ENCODE assay signal across 1 cellular context in genomic region chr17:1561420-1562177, GRCh38.
TF ChIP-seq lines count a peak whose summit lies in the region.

No MANE protein-coding gene starts in this region.

TF ChIP-seq in HEK293, 187 proteins besides CTCF, POLR2A, EP300 and RAD21 (continued from another document and continues in another):
- no peak for TF ChIP-seq ZNF148 (tag by site-specific recombination; IDR thresholded peaks at IDR 0.05; ENCODE audit: borderline replicate concordance)
- TF ChIP-seq ZNF791 (tag by site-specific recombination; IDR thresholded peaks at IDR 0.05), result no peak
- no peak for TF ChIP-seq SETDB1 (IDR thresholded peaks at IDR 0.05; ENCODE audit: insufficient read length, low read length)
- TF ChIP-seq, protein P1, sequence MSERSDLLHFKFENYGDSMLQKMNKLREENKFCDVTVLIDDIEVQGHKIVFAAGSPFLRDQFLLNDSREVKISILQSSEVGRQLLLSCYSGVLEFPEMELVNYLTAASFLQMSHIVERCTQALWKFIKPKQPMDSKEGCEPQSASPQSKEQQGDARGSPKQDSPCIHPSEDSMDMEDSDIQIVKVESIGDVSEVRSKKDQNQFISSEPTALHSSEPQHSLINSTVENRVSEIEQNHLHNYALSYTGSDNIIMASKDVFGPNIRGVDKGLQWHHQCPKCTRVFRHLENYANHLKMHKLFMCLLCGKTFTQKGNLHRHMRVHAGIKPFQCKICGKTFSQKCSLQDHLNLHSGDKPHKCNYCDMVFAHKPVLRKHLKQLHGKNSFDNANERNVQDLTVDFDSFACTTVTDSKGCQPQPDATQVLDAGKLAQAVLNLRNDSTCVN (tag by site-specific recombination; optimal IDR thresholded peaks at IDR 0.05), result peak; percentile 53
- TF ChIP-seq KLF9 (tag by site-specific recombination; IDR thresholded peaks at IDR 0.05; ENCODE audit: low read depth), result no peak
- TF ChIP-seq, protein P2, sequence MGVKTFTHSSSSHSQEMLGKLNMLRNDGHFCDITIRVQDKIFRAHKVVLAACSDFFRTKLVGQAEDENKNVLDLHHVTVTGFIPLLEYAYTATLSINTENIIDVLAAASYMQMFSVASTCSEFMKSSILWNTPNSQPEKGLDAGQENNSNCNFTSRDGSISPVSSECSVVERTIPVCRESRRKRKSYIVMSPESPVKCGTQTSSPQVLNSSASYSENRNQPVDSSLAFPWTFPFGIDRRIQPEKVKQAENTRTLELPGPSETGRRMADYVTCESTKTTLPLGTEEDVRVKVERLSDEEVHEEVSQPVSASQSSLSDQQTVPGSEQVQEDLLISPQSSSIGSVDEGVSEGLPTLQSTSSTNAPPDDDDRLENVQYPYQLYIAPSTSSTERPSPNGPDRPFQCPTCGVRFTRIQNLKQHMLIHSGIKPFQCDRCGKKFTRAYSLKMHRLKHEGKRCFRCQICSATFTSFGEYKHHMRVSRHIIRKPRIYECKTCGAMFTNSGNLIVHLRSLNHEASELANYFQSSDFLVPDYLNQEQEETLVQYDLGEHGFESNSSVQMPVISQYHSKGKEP (tag by site-specific recombination; IDR thresholded peaks at IDR 0.05), result no peak
- TF ChIP-seq ZNF223 (tag by site-specific recombination; IDR thresholded peaks at IDR 0.05), result no peak
- peak; percentile 60; the same call in 1 of the 2 replicates for TF ChIP-seq ZBTB17 (tag by site-specific recombination; IDR thresholded peaks at IDR 0.05)
- no peak for TF ChIP-seq ZNF133 (tag by site-specific recombination; IDR thresholded peaks at IDR 0.05)
- TF ChIP-seq, protein P3, sequence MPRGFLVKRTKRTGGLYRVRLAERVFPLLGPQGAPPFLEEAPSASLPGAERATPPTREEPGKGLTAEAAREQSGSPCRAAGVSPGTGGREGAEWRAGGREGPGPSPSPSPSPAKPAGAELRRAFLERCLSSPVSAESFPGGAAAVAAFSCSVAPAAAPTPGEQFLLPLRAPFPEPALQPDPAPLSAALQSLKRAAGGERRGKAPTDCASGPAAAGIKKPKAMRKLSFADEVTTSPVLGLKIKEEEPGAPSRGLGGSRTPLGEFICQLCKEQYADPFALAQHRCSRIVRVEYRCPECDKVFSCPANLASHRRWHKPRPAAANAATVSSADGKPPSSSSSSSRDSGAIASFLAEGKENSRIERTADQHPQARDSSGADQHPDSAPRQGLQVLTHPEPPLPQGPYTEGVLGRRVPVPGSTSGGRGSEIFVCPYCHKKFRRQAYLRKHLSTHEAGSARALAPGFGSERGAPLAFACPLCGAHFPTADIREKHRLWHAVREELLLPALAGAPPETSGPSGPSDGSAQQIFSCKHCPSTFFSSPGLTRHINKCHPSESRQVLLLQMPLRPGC (tag by site-specific recombination; IDR thresholded peaks at IDR 0.05), result no peak
- TF ChIP-seq KLF17 (tag by site-specific recombination; IDR thresholded peaks at IDR 0.05), result 0 out of 2 replicates have a peak, but pooled peaks have one; percentile 14
- no peak for TF ChIP-seq SCRT1 (tag by site-specific recombination; IDR thresholded peaks at IDR 0.05; ENCODE audit: borderline replicate concordance)
- no peak for TF ChIP-seq ZNF433 (tag by site-specific recombination; IDR thresholded peaks at IDR 0.05; ENCODE audit: low read depth)
- TF ChIP-seq ZNF623 (tag by site-specific recombination; IDR thresholded peaks at IDR 0.05), result no peak
- no peak for TF ChIP-seq ZNF580 (tag by site-specific recombination; IDR thresholded peaks at IDR 0.05)
- 0 out of 2 replicates have a peak, but pooled peaks have one; percentile 7 for TF ChIP-seq ZIC2 (tag by site-specific recombination; IDR thresholded peaks at IDR 0.05)
- no peak for TF ChIP-seq HOXA7 (CRISPR knock-in tag; IDR thresholded peaks at IDR 0.05; ENCODE audit: borderline replicate concordance)
- TF ChIP-seq ZNF629 (tag by site-specific recombination; IDR thresholded peaks at IDR 0.05), result no peak
- TF ChIP-seq, protein P4, sequence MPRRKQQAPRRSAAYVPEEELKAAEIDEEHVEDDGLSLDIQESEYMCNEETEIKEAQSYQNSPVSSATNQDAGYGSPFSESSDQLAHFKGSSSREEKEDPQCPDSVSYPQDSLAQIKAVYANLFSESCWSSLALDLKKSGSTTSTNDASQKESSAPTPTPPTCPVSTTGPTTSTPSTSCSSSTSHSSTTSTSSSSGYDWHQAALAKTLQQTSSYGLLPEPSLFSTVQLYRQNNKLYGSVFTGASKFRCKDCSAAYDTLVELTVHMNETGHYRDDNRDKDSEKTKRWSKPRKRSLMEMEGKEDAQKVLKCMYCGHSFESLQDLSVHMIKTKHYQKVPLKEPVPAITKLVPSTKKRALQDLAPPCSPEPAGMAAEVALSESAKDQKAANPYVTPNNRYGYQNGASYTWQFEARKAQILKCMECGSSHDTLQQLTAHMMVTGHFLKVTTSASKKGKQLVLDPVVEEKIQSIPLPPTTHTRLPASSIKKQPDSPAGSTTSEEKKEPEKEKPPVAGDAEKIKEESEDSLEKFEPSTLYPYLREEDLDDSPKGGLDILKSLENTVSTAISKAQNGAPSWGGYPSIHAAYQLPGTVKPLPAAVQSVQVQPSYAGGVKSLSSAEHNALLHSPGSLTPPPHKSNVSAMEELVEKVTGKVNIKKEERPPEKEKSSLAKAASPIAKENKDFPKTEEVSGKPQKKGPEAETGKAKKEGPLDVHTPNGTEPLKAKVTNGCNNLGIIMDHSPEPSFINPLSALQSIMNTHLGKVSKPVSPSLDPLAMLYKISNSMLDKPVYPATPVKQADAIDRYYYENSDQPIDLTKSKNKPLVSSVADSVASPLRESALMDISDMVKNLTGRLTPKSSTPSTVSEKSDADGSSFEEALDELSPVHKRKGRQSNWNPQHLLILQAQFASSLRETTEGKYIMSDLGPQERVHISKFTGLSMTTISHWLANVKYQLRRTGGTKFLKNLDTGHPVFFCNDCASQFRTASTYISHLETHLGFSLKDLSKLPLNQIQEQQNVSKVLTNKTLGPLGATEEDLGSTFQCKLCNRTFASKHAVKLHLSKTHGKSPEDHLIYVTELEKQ (tag by site-specific recombination; IDR thresholded peaks at IDR 0.05; ENCODE audit: borderline replicate concordance), result no peak
- no peak for TF ChIP-seq BCL11A (tag by site-specific recombination; IDR thresholded peaks at IDR 0.05; ENCODE audit: low read depth)
- TF ChIP-seq WT1 (tag by site-specific recombination; IDR thresholded peaks at IDR 0.05), result no peak
- TF ChIP-seq ZNF621 (tag by site-specific recombination; IDR thresholded peaks at IDR 0.05), result no peak
- no peak for TF ChIP-seq ZNF48 (tag by site-specific recombination; IDR thresholded peaks at IDR 0.05)
- TF ChIP-seq BCL11B (tag by site-specific recombination; IDR thresholded peaks at IDR 0.05; ENCODE audit: low read depth), result 0 out of 2 replicates have a peak, but pooled peaks have one; percentile 42
- no peak for TF ChIP-seq ZEB2 (tag by site-specific recombination; IDR thresholded peaks at IDR 0.05)
- no peak for TF ChIP-seq ZNF350 (tag by site-specific recombination; IDR thresholded peaks at IDR 0.05)
- TF ChIP-seq ZNF514 (tag by site-specific recombination; IDR thresholded peaks at IDR 0.05), result no peak
- TF ChIP-seq ZNF19 (tag by site-specific recombination; IDR thresholded peaks at IDR 0.05; ENCODE audit: low read depth), result no peak
- no peak for TF ChIP-seq ZNF274 (IDR thresholded peaks at IDR 0.05; ENCODE audit: low read length)
- TF ChIP-seq ZNF274 (tag by site-specific recombination; IDR thresholded peaks at IDR 0.05; ENCODE audit: borderline replicate concordance), result no peak
- no peak for TF ChIP-seq ZNF37A (tag by site-specific recombination; IDR thresholded peaks at IDR 0.05)
- no peak for TF ChIP-seq AEBP2 (tag by site-specific recombination; IDR thresholded peaks at IDR 0.05; ENCODE audit: borderline replicate concordance)
- no peak for TF ChIP-seq ZNF184 (tag by site-specific recombination; IDR thresholded peaks at IDR 0.05)
- TF ChIP-seq, protein P5, sequence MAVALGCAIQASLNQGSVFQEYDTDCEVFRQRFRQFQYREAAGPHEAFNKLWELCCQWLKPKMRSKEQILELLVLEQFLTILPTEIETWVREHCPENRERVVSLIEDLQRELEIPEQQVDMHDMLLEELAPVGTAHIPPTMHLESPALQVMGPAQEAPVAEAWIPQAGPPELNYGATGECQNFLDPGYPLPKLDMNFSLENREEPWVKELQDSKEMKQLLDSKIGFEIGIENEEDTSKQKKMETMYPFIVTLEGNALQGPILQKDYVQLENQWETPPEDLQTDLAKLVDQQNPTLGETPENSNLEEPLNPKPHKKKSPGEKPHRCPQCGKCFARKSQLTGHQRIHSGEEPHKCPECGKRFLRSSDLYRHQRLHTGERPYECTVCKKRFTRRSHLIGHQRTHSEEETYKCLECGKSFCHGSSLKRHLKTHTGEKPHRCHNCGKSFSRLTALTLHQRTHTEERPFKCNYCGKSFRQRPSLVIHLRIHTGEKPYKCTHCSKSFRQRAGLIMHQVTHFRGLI (tag by site-specific recombination; IDR thresholded peaks at IDR 0.05), result no peak
- TF ChIP-seq ZNF544 (tag by site-specific recombination; IDR thresholded peaks at IDR 0.05), result no peak
- TF ChIP-seq ZNF776 (tag by site-specific recombination; IDR thresholded peaks at IDR 0.05; ENCODE audit: borderline replicate concordance), result no peak
- TF ChIP-seq IKZF3 (tag by site-specific recombination; IDR thresholded peaks at IDR 0.05), result no peak
- TF ChIP-seq KLF7 (tag by site-specific recombination; IDR thresholded peaks at IDR 0.05; ENCODE audit: borderline replicate concordance), result no peak
- no peak for TF ChIP-seq ZSCAN16 (tag by site-specific recombination; IDR thresholded peaks at IDR 0.05)
- no peak for TF ChIP-seq KLF1 (tag by site-specific recombination; IDR thresholded peaks at IDR 0.05)
- TF ChIP-seq ZBTB21 (tag by site-specific recombination; IDR thresholded peaks at IDR 0.05), result no peak
- TF ChIP-seq, protein P6, sequence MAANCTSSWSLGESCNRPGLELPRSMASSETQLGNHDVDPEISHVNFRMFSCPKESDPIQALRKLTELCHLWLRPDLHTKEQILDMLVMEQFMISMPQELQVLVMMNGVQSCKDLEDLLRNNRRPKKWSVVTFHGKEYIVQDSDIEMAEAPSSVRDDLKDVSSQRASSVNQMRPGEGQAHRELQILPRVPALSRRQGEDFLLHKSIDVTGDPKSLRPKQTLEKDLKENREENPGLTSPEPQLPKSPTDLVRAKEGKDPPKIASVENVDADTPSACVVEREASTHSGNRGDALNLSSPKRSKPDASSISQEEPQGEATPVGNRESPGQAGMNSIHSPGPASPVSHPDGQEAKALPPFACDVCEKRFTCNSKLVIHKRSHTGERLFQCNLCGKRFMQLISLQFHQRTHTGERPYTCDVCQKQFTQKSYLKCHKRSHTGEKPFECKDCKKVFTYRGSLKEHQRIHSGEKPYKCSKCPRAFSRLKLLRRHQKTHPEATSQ (tag by site-specific recombination; IDR thresholded peaks at IDR 0.05), result no peak
- TF ChIP-seq, protein P7, sequence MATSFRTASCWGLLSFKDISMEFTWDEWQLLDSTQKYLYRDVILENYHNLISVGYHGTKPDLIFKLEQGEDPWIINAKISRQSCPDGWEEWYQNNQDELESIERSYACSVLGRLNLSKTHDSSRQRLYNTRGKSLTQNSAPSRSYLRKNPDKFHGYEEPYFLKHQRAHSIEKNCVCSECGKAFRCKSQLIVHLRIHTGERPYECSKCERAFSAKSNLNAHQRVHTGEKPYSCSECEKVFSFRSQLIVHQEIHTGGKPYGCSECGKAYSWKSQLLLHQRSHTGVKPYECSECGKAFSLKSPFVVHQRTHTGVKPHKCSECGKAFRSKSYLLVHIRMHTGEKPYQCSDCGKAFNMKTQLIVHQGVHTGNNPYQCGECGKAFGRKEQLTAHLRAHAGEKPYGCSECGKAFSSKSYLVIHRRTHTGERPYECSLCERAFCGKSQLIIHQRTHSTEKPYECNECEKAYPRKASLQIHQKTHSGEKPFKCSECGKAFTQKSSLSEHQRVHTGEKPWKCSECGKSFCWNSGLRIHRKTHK (tag by site-specific recombination; IDR thresholded peaks at IDR 0.05), result no peak
- TF ChIP-seq ZNF239 (tag by site-specific recombination; IDR thresholded peaks at IDR 0.05), result no peak
- no peak for TF ChIP-seq GLIS1 (tag by site-specific recombination; IDR thresholded peaks at IDR 0.05)
- TF ChIP-seq ZNF830 (tag by site-specific recombination; IDR thresholded peaks at IDR 0.05; ENCODE audit: low read depth), result no peak
